Comparison of ENCODE assay signal across 9 cellular contexts in genomic region chr3:112405845-112406244, GRCh38.
A peak's percentile ranks its signal among the peaks of the same experiment; 100 is the strongest.
DNase-seq lines count a peak whose midpoint lies in the region; ATAC-seq and TF ChIP-seq lines count a peak whose summit lies in the region.
"Had no signal": no experiment of that assay in that cellular context is flagged by ENCODE, and none has a peak within 500 bp of the region (broad histone marks: within the 10 kb centered on the region; RNA-seq: fewer than 3 reads in every experiment).

No MANE protein-coding gene starts in this region.

- TF ChIP-seq CTCF in GM23338 (conservative IDR thresholded peaks at IDR 0.05; ENCODE audit: low read depth in 2 of 2) (no peak), heart left ventricle (IDR thresholded peaks at IDR 0.05) (no peak), BE2C (IDR thresholded peaks at IDR 0.05; ENCODE audit: low read depth, low read length) (no peak)

- peaks cover 10% of the 10 kb centered on the region for H3K27me3 Mint-ChIP-seq in GM23338 (ENCODE audit: insufficient read depth, low read depth, poor library complexity)
- H3K27me3 Mint-ChIP-seq in T-helper 2 cell treated with Interferon-gamma antibody and Interleukin-4, amounts not matched to agents 5 μg/mL and 100 μg/mL, for 36 hours (ENCODE audit: low read depth) = no peaks in the 10 kb centered on the region
- no peaks in the 10 kb centered on the region for H3K27me3 Mint-ChIP-seq in naive thymus-derived CD4-positive, alpha-beta T cell

- 0 out of 2 replicates have a peak overlapping the region, but pooled peaks have one; percentile 43 for H3K27ac ChIP-seq in GM23338 (ENCODE audit: low read depth)
- no peak overlapping the region for H3K27ac ChIP-seq in naive thymus-derived CD4-positive, alpha-beta T cell (ENCODE audit: low read depth, low read length)
- no peak overlapping the region for H3K27ac ChIP-seq in heart left ventricle

- H3K4me1 ChIP-seq in GM23338 (ENCODE audit: insufficient read depth) (peaks cover 54% of the 10 kb centered on the region), heart left ventricle (no peaks in the 10 kb centered on the region), BE2C (no peaks in the 10 kb centered on the region)
- H3K4me1 ChIP-seq in naive thymus-derived CD4-positive, alpha-beta T cell (ENCODE audit: control insufficient read depth in 2 of 2, insufficient read depth in 2 of 2, low read length in 2 of 2) = no peaks in the 10 kb centered on the region

- DNase-seq in GM23338 (ENCODE audit: low spot score) (no peak), heart left ventricle (no peak), BE2C (no peak), NCI-H1105 (lab: John Stamatoyannopoulos, UW) (no peak)
- peak; percentile 36 for DNase-seq in T-helper 2 cell treated with Interferon-gamma antibody and Interleukin-4, amounts not matched to agents 5 μg/mL and 100 μg/mL, for 36 hours (ENCODE audit: low spot score)
- DNase-seq in naive thymus-derived CD4-positive, alpha-beta T cell = no peak
- DNase-seq: aorta had no signal

- peaks cover 3% of the 10 kb centered on the region; the same call in 1 of the 3 replicates for H3K36me3 Mint-ChIP-seq in GM23338 (ENCODE audit: low read depth)
- H3K36me3 Mint-ChIP-seq in T-helper 2 cell treated with Interferon-gamma antibody and Interleukin-4, amounts not matched to agents 5 μg/mL and 100 μg/mL, for 36 hours (ENCODE audit: low read depth) = no peaks in the 10 kb centered on the region
- peaks cover 0 to 2% (median 0%) of the 10 kb centered on the region in 5 donors for H3K36me3 Mint-ChIP-seq in naive thymus-derived CD4-positive, alpha-beta T cell

- H3K9me2 ChIP-seq in GM23338 (ENCODE audit: insufficient read depth) = no peaks in the 10 kb centered on the region

- no peaks in the 10 kb centered on the region for H3K9me3 ChIP-seq in naive thymus-derived CD4-positive, alpha-beta T cell (ENCODE audit: control insufficient read depth in 2 of 3, low read length in 3 of 3)
- no peaks in the 10 kb centered on the region for H3K9me3 ChIP-seq in heart left ventricle
- H3K9me3 ChIP-seq in BE2C = no peaks in the 10 kb centered on the region

- CTCF ChIA-PET in naive thymus-derived CD4-positive, alpha-beta T cell (lab: Charles Lee) = no interaction called here

- no peak for TF ChIP-seq POLR2A in heart left ventricle (IDR thresholded peaks at IDR 0.05)

- no peaks in the 10 kb centered on the region; the same call in 1 of the 2 replicates for H3K79me2 ChIP-seq in GM23338 (replicated peaks; ENCODE audit: insufficient read depth)

- H3K27me3 ChIP-seq in GM23338 (ENCODE audit: insufficient read depth) (no peaks in the 10 kb centered on the region), heart left ventricle (no peaks in the 10 kb centered on the region), BE2C (no peaks in the 10 kb centered on the region)
- H3K27me3 ChIP-seq in naive thymus-derived CD4-positive, alpha-beta T cell (ENCODE audit: control insufficient read depth in 2 of 2, insufficient read depth in 2 of 2, low read length in 2 of 2) = no peaks in the 10 kb centered on the region

- no peaks in the 10 kb centered on the region for H3F3A ChIP-seq in GM23338 (replicated peaks; ENCODE audit: low read depth)

- POLR2A ChIA-PET in naive thymus-derived CD4-positive, alpha-beta T cell (lab: Charles Lee) = no interaction called here

- no peak overlapping the region for H3K4me3 ChIP-seq in GM23338
- H3K4me3 ChIP-seq in naive thymus-derived CD4-positive, alpha-beta T cell (ENCODE audit: low read length) = no peak overlapping the region
- no peak overlapping the region for H3K4me3 ChIP-seq in heart left ventricle
- H3K4me3 ChIP-seq in BE2C (ENCODE audit: low read depth, low read length) = no peak overlapping the region

- no peak overlapping the region for H3K27ac Mint-ChIP-seq in GM23338
- H3K27ac Mint-ChIP-seq in T-helper 2 cell treated with Interferon-gamma antibody and Interleukin-4, amounts not matched to agents 5 μg/mL and 100 μg/mL, for 36 hours = no peak overlapping the region
- no peak overlapping the region for H3K27ac Mint-ChIP-seq in naive thymus-derived CD4-positive, alpha-beta T cell

- no peaks in the 10 kb centered on the region for H4K20me1 ChIP-seq in GM23338 (replicated peaks; ENCODE audit: insufficient read depth)

- 85 to 91% (median 87%) methylated on average over 4 of the region's 4 CpGs for WGBS in heart left ventricle, 4 donors

- H2AFZ ChIP-seq in GM23338 = no peak overlapping the region

- intact Hi-C loops in naive thymus-derived CD4-positive, alpha-beta T cell (cut with micrococcal nuclease) = no loop called here
- intact Hi-C loops in heart left ventricle (cut with DNase I) = no loop called here

- no peaks in the 10 kb centered on the region for H3K9me3 Mint-ChIP-seq in GM23338
- no peaks in the 10 kb centered on the region for H3K9me3 Mint-ChIP-seq in T-helper 2 cell treated with Interferon-gamma antibody and Interleukin-4, amounts not matched to agents 5 μg/mL and 100 μg/mL, for 36 hours
- no peaks in the 10 kb centered on the region for H3K9me3 Mint-ChIP-seq in naive thymus-derived CD4-positive, alpha-beta T cell

- peaks cover 56% of the 10 kb centered on the region for H3K4me1 Mint-ChIP-seq in GM23338
- peaks cover 20% of the 10 kb centered on the region for H3K4me1 Mint-ChIP-seq in T-helper 2 cell treated with Interferon-gamma antibody and Interleukin-4, amounts not matched to agents 5 μg/mL and 100 μg/mL, for 36 hours (ENCODE audit: low read depth)
- peaks cover 1 to 19% (median 10%) of the 10 kb centered on the region in 7 donors for H3K4me1 Mint-ChIP-seq in naive thymus-derived CD4-positive, alpha-beta T cell

- no peak overlapping the region for H3K4me2 ChIP-seq in GM23338

- peak; percentile 59 for ATAC-seq in GM18498 (IDR thresholded peaks at IDR 0.05; ENCODE audit: unreplicated experiment)
- no peak for ATAC-seq in GM23338
- ATAC-seq in naive thymus-derived CD4-positive, alpha-beta T cell = peak; percentile 41
- no peak for ATAC-seq in heart left ventricle
- ATAC-seq in HG02763 (IDR thresholded peaks at IDR 0.05; ENCODE audit: unreplicated experiment) = no peak

- H3K4me3 Mint-ChIP-seq in GM23338 = no peak overlapping the region
- H3K4me3 Mint-ChIP-seq in T-helper 2 cell treated with Interferon-gamma antibody and Interleukin-4, amounts not matched to agents 5 μg/mL and 100 μg/mL, for 36 hours = no peak overlapping the region
- H3K4me3 Mint-ChIP-seq in naive thymus-derived CD4-positive, alpha-beta T cell = no peak overlapping the region

- H3K36me3 ChIP-seq in GM23338 (ENCODE audit: insufficient read depth) (no peaks in the 10 kb centered on the region), heart left ventricle (no peaks in the 10 kb centered on the region), BE2C (no peaks in the 10 kb centered on the region)
- H3K36me3 ChIP-seq in naive thymus-derived CD4-positive, alpha-beta T cell (ENCODE audit: control insufficient read depth in 2 of 3, insufficient read depth in 3 of 3, low read length in 3 of 3) = no peaks in the 10 kb centered on the region

TF ChIP-seq in GM23338, 12 proteins besides CTCF, POLR2A, EP300 and RAD21:
- TF ChIP-seq ZNF331 (CRISPR knock-in tag; IDR thresholded peaks at IDR 0.05; ENCODE audit: low read depth) (no peak), EZH2phosphoT487 (IDR thresholded peaks at IDR 0.05; ENCODE audit: unreplicated experiment) (no peak), POLR2AphosphoS5 (IDR thresholded peaks at IDR 0.05; ENCODE audit: low read depth) (no peak), CREB1 (CRISPR knock-in tag; IDR thresholded peaks at IDR 0.05; ENCODE audit: low read depth) (no peak), ETS1 (IDR thresholded peaks at IDR 0.05) (no peak), STAT1 (IDR thresholded peaks at IDR 0.05; ENCODE audit: unreplicated experiment) (no peak), JUNB (IDR thresholded peaks at IDR 0.05; ENCODE audit: unreplicated experiment) (no peak)
TF ChIP-seq in GM23338: peak in this region for 0.

Comparison
In these comparisons a context has a peak if more than half of its experiments do, and no peak if none do; other contexts are left out.
1. ATAC-seq: peak in GM18498 (single experiment) and naive thymus-derived CD4-positive, alpha-beta T cell (single experiment); none in GM23338 (single experiment), heart left ventricle (0 of 4) and HG02763 (single experiment).